ENCODE assay signal across 13 cellular contexts in genomic region chr12:113940357-113940756, GRCh38.
"Had no signal": no experiment of that assay in that cellular context is flagged by ENCODE, and none has a peak within 500 bp of the region (broad histone marks: within the 10 kb centered on the region; RNA-seq: fewer than 3 reads in every experiment).

No MANE protein-coding gene starts in this region.

- H3K4me3 ChIP-seq: esophagus muscularis mucosa, left lung, skin epidermis, stomach, vagina had no signal

- H3K27ac ChIP-seq: esophagus muscularis mucosa, left lung, parathyroid adenoma, skin epidermis, stomach, vagina had no signal

- H3K4me1 Mint-ChIP-seq: activated naive CD8-positive, alpha-beta T cell treated with anti-CD3 and anti-CD28 coated beads for 36 hours; neural crest cell had no signal

- ATAC-seq: left lung had no signal

- H3K9me3 ChIP-seq: esophagus muscularis mucosa, left lung, stomach, vagina had no signal

- H3K27me3 Mint-ChIP-seq: activated CD4-positive, alpha-beta memory T cell treated with anti-CD3 and anti-CD28 coated beads for 36 hours; activated naive CD8-positive, alpha-beta T cell treated with anti-CD3 and anti-CD28 coated beads for 36 hours had no signal

- H3K27ac Mint-ChIP-seq: activated CD4-positive, alpha-beta memory T cell treated with anti-CD3 and anti-CD28 coated beads for 36 hours; activated naive CD8-positive, alpha-beta T cell treated with anti-CD3 and anti-CD28 coated beads for 36 hours had no signal

- H3K4me1 ChIP-seq: esophagus muscularis mucosa, left lung, parathyroid adenoma, stomach, vagina had no signal

- H3K9me3 Mint-ChIP-seq: activated CD4-positive, alpha-beta memory T cell treated with anti-CD3 and anti-CD28 coated beads for 36 hours; activated naive CD8-positive, alpha-beta T cell treated with anti-CD3 and anti-CD28 coated beads for 36 hours; neural crest cell had no signal

- H3K27me3 ChIP-seq: esophagus muscularis mucosa, left lung, stomach, vagina had no signal

- DNase-seq: activated CD4-positive, alpha-beta memory T cell treated with anti-CD3 and anti-CD28 coated beads for 36 hours; activated gamma-delta T cell treated with Interleukin-2 at 50 U/mL for 16 hours; activated naive CD8-positive, alpha-beta T cell treated with anti-CD3 and anti-CD28 coated beads for 36 hours; activated T-cell treated with anti-CD3 and anti-CD28 coated beads, Interleukin-2, amount 50 U/mL, for 48 hours; left lung; retina; stomach; T-helper 2 cell had no signal

- H3K4me3 Mint-ChIP-seq: activated CD4-positive, alpha-beta memory T cell treated with anti-CD3 and anti-CD28 coated beads for 36 hours; activated naive CD8-positive, alpha-beta T cell treated with anti-CD3 and anti-CD28 coated beads for 36 hours; neural crest cell had no signal
